In the genomic region with DNA sequence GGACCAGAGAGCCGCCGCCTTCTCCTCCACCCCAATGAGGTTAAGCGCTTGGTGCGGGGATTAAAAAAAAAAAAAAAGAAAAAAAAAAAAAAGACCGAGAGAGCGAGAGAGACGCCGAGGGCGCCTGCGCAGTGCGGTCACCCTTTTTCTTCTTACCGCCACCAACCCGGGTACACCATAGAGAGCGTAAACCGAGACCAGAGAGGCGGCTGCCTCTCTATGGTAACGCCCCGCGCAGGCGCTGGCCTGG, we compare ENCODE assay signal across 8 cellular contexts. TPM values are rescaled to one million over a fixed set of nuclear protein-coding genes. Genes with fewer than 3 reads are reported as not detected.
DNase-seq lines count a peak whose midpoint lies in the region; ATAC-seq and TF ChIP-seq lines count a peak whose summit lies in the region.

Gene CLASP1, minus strand, starts transcription at position 61 of the 250 bp plus-strand sequence. CDS start 43,567 bp downstream, outside the sequence.

- H3K9me3 ChIP-seq in KOPT-K1 (ENCODE audit: insufficient read depth, low read length, poor library complexity, severe bottlenecking) = no peaks in the 10 kb centered on the region

- TF ChIP-seq CTCF in RWPE1 (conservative IDR thresholded peaks at IDR 0.05; ENCODE audit: low read depth) = no peak
- no peak for TF ChIP-seq CTCF in fibroblast of mammary gland (conservative IDR thresholded peaks at IDR 0.05; ENCODE audit: control insufficient read depth, insufficient read depth, low read depth, low read length)

- peaks cover 0 to 3% (median 0%) of the 10 kb centered on the region in 5 donors for H3K27me3 Mint-ChIP-seq in naive thymus-derived CD8-positive, alpha-beta T cell

- POLR2A ChIA-PET in RWPE1 (lab: Yijun Ruan, JAX; ENCODE audit: low non-redundant PET) = interaction anchor here (0.6 to 1.7 kb wide), 4 partner anchors 20 to 120 kb away, joined by 3 to 8 read pairs (median 4); no protein-coding TSS in a partner anchor
- POLR2A ChIA-PET in naive thymus-derived CD8-positive, alpha-beta T cell (lab: Charles Lee) = interaction anchor here (0.9 to 3.6 kb wide), 17 partner anchors 15 to 1970 kb away, joined by 3 to 105 read pairs (median 4); partner anchors contain the start of genes EPB41L5, NIFK, RNU4ATAC and TMEM177

- H3K27ac Mint-ChIP-seq in naive thymus-derived CD8-positive, alpha-beta T cell = peak within 1 kb of the TSS; percentile 97 to 100 (median 99)

- H3K4me3 Mint-ChIP-seq in naive thymus-derived CD8-positive, alpha-beta T cell = peak within 1 kb of the TSS; percentile 91 to 100 (median 99)

- peak within 1 kb of the TSS; percentile 95 for H3K4me3 ChIP-seq in fibroblast of mammary gland (ENCODE audit: control insufficient read depth, low read depth, low read length)

- DNase-seq in DMS153 treated with DMSO at 0.1 percent for 48 hours (lab: John Stamatoyannopoulos, UW; ENCODE audit: unreplicated experiment) (peak; percentile 95), RWPE1 (ENCODE audit: low spot score) (peak; percentile 99), fibroblast of mammary gland (ENCODE audit: low read depth) (peak; percentile 97)
- peak; percentile 91 for DNase-seq in activated T-helper 9 cell treated with anti-CD3 and anti-CD28 coated beads, Interleukin-2, amount 50 U/mL, for 16 hours (ENCODE audit: low read depth)
- DNase-seq in naive thymus-derived CD8-positive, alpha-beta T cell = peak in 9 of 10 donors; percentile 92 to 99 (median 97)
- DNase-seq in stimulated activated naive CD8-positive, alpha-beta T cell treated with anti-CD3 and anti-CD28 coated beads, Interleukin-15, Interleukin-2, amounts not matched to agents 100 U/mL and 50 U/mL, for 24 hours = peak; percentile 94

- peaks cover 43 to 82% (median 76%) of the 10 kb centered on the region in 4 donors for H3K4me1 Mint-ChIP-seq in naive thymus-derived CD8-positive, alpha-beta T cell

- H3K36me3 Mint-ChIP-seq in naive thymus-derived CD8-positive, alpha-beta T cell = peaks cover 0 to 11% (median 0%) of the 10 kb centered on the region in 3 donors

- CTCF ChIA-PET in RWPE1 (lab: Yijun Ruan, JAX) = interaction anchor here (1.4 kb wide), 1 partner anchor 119 kb away, joined by 6 read pairs; the partner anchor contains the start of gene RNU4ATAC

- H3K27ac ChIP-seq in KOPT-K1 (ENCODE audit: low read depth, low read length, poor library complexity, severe bottlenecking) = peak within 1 kb of the TSS; percentile 98
- H3K27ac ChIP-seq in RWPE1 = peak within 1 kb of the TSS; percentile 94

- peak; percentile 89 for ATAC-seq in GM21723 (IDR thresholded peaks at IDR 0.05; ENCODE audit: unreplicated experiment)
- ATAC-seq in naive thymus-derived CD8-positive, alpha-beta T cell = peak; percentile 92 to 94
- peak; percentile 96 for ATAC-seq in stimulated activated naive CD8-positive, alpha-beta T cell treated with anti-CD3 and anti-CD28 coated beads, Interleukin-15, Interleukin-2, amounts not matched to agents 100 U/mL and 50 U/mL, for 24 hours

- H3K9me3 Mint-ChIP-seq in naive thymus-derived CD8-positive, alpha-beta T cell = peaks cover 0 to 3% (median 0%) of the 10 kb centered on the region in 9 donors

- peaks cover 18% of the 10 kb centered on the region; the same call in 1 of the 2 replicates for H3K36me3 ChIP-seq in KOPT-K1 (ENCODE audit: insufficient read depth, low read length)

RNA-seq across cellular contexts. Expression of gene CLASP1, which starts in this region (rescaled TPM):
- total RNA-seq in naive thymus-derived CD8-positive, alpha-beta T cell = 10 to 100 TPM; 72.1 to 73.5 TPM
- polyA plus RNA-seq in naive thymus-derived CD8-positive, alpha-beta T cell = 10 to 100 TPM; 10.8 to 15.2 (median 12.5) TPM

Comparison
In these comparisons a context has a peak if more than half of its experiments do, and no peak if none do; other contexts are left out.
1. Peak in every context shown above with its lines: DNase-seq, ATAC-seq, H3K4me3 ChIP-seq and H3K27ac ChIP-seq.